9 cellular contexts compared by ENCODE assay signal in genomic region chr15:101207867-101208288, GRCh38. TPM values are rescaled to one million over a fixed set of nuclear protein-coding genes. Genes with fewer than 3 reads are reported as not detected.
A peak's percentile ranks its signal among the peaks of the same experiment; 100 is the strongest.
DNase-seq lines count a peak whose midpoint lies in the region; ATAC-seq and TF ChIP-seq lines count a peak whose summit lies in the region.
"Had no signal": no experiment of that assay in that cellular context is flagged by ENCODE, and none has a peak within 500 bp of the region (broad histone marks: within the 10 kb centered on the region; RNA-seq: fewer than 3 reads in every experiment).

No MANE protein-coding gene starts in this region.

- POLR2A ChIA-PET in naive thymus-derived CD4-positive, alpha-beta T cell (lab: Charles Lee): no interaction called here

- H3K4me3 ChIP-seq in epithelial cell of esophagus (ENCODE audit: low read length) (no peak overlapping the region), Karpas-422 (ENCODE audit: low read length) (no peak overlapping the region)
- no peak overlapping the region for H3K4me3 ChIP-seq in naive thymus-derived CD4-positive, alpha-beta T cell (ENCODE audit: low read length)
- H3K4me3 ChIP-seq: SJSA1 had no signal

- H3K27ac ChIP-seq in naive thymus-derived CD4-positive, alpha-beta T cell (ENCODE audit: low read depth, low read length): no peak overlapping the region
- H3K27ac ChIP-seq in Karpas-422 (ENCODE audit: low read length) (no peak overlapping the region), caudate nucleus (ENCODE audit: low read depth, low read length) (no peak overlapping the region)
- H3K27ac ChIP-seq: SJSA1 had no signal

- peaks cover 18 to 22% of the 10 kb centered on the region in 2 donors for H3K36me3 Mint-ChIP-seq in CD14-positive monocyte
- H3K36me3 Mint-ChIP-seq in naive thymus-derived CD4-positive, alpha-beta T cell: peaks cover 0 to 12% (median 4%) of the 10 kb centered on the region in 5 donors

- DNase-seq in CD14-positive monocyte (ENCODE audit: low spot score) (peak; percentile 87), NCI-H226 (peak; percentile 65), epithelial cell of esophagus (ENCODE audit: low read depth) (peak; percentile 93), Karpas-422 (no peak), G401 (ENCODE audit: low spot score) (no peak), caudate nucleus (lab: John Stamatoyannopoulos, UW) (no peak)
- DNase-seq in naive thymus-derived CD4-positive, alpha-beta T cell: no peak

- H3K36me3 ChIP-seq in naive thymus-derived CD4-positive, alpha-beta T cell (ENCODE audit: control insufficient read depth in 2 of 3, insufficient read depth in 3 of 3, low read length in 3 of 3): no peaks in the 10 kb centered on the region
- H3K36me3 ChIP-seq in Karpas-422 (ENCODE audit: insufficient read depth, low read length): no peaks in the 10 kb centered on the region
- H3K36me3 ChIP-seq: SJSA1 had no signal

- H2AFZ ChIP-seq in Karpas-422 (ENCODE audit: low read length): no peak overlapping the region

- no peak overlapping the region for H3K4me2 ChIP-seq in Karpas-422 (ENCODE audit: low read depth, low read length, poor library complexity, severe bottlenecking)

- in situ Hi-C loops in G401 (cut with HindIII; ENCODE audit: low sequenced_read_pairs): loop anchor here (5.0 kb wide), 1 partner anchor 34 kb away; no protein-coding TSS in a partner anchor

- no peaks in the 10 kb centered on the region; the same call in 1 of the 2 replicates for H3K79me2 ChIP-seq in Karpas-422 (ENCODE audit: low read length)

- peaks cover 5 to 6% of the 10 kb centered on the region in 2 donors for H3K4me1 ChIP-seq in naive thymus-derived CD4-positive, alpha-beta T cell (ENCODE audit: control insufficient read depth in 2 of 2, insufficient read depth in 2 of 2, low read length in 2 of 2)
- H3K4me1 ChIP-seq in Karpas-422 (ENCODE audit: low read length): no peaks in the 10 kb centered on the region

- H3K9me3 Mint-ChIP-seq in CD14-positive monocyte: peaks cover 0 to 6% (median 0%) of the 10 kb centered on the region in 7 donors
- H3K9me3 Mint-ChIP-seq in naive thymus-derived CD4-positive, alpha-beta T cell: no peaks in the 10 kb centered on the region

- CTCF ChIA-PET in naive thymus-derived CD4-positive, alpha-beta T cell (lab: Charles Lee): no interaction called here

- peak overlapping the region; percentile 55 to 86 for H3K4me3 Mint-ChIP-seq in CD14-positive monocyte
- H3K4me3 Mint-ChIP-seq in naive thymus-derived CD4-positive, alpha-beta T cell: no peak overlapping the region

- peak overlapping the region; percentile 97 to 100 (median 99) for H3K27ac Mint-ChIP-seq in CD14-positive monocyte
- peak overlapping the region in 3 of 9 donors; percentile 48 to 80 (median 54) for H3K27ac Mint-ChIP-seq in naive thymus-derived CD4-positive, alpha-beta T cell

- peak; percentile 76 for ATAC-seq in naive thymus-derived CD4-positive, alpha-beta T cell
- ATAC-seq in HG03521 (IDR thresholded peaks at IDR 0.05; ENCODE audit: unreplicated experiment): no peak

- H3K9me3 ChIP-seq in naive thymus-derived CD4-positive, alpha-beta T cell (ENCODE audit: control insufficient read depth in 2 of 3, low read length in 3 of 3): no peaks in the 10 kb centered on the region
- H3K9me3 ChIP-seq in Karpas-422 (ENCODE audit: low read length): no peaks in the 10 kb centered on the region
- H3K9me3 ChIP-seq: SJSA1 had no signal

- H3K4me1 Mint-ChIP-seq in CD14-positive monocyte: peaks cover 87% of the 10 kb centered on the region
- peaks cover 48 to 89% (median 81%) of the 10 kb centered on the region in 7 donors for H3K4me1 Mint-ChIP-seq in naive thymus-derived CD4-positive, alpha-beta T cell

- peaks cover 67% of the 10 kb centered on the region for H4K20me1 ChIP-seq in Karpas-422 (ENCODE audit: insufficient read depth, low read depth, low read length)

- intact Hi-C loops in CD14-positive monocyte (cut with micrococcal nuclease): loop anchor here in 1 of 2 donors (5.0 kb wide), 1 partner anchor 81 kb away; no protein-coding TSS in a partner anchor
- intact Hi-C loops in naive thymus-derived CD4-positive, alpha-beta T cell (cut with micrococcal nuclease): loop anchor here (2.0 to 5.0 kb wide), 5 partner anchors 15 to 611 kb away; no protein-coding TSS in a partner anchor

- H3K27me3 Mint-ChIP-seq in CD14-positive monocyte (ENCODE audit: low read depth in 3 of 3): no peaks in the 10 kb centered on the region
- H3K27me3 Mint-ChIP-seq in naive thymus-derived CD4-positive, alpha-beta T cell: no peaks in the 10 kb centered on the region

- no peak for TF ChIP-seq CTCF in CD14-positive monocyte (IDR thresholded peaks at IDR 0.05)
- TF ChIP-seq CTCF in epithelial cell of esophagus (IDR thresholded peaks at IDR 0.05; ENCODE audit: insufficient read depth, low read depth, low read length, missing control alignments): no peak

- H3K9ac ChIP-seq in Karpas-422 (ENCODE audit: low read length): no peak overlapping the region

- no peaks in the 10 kb centered on the region for H3K27me3 ChIP-seq in naive thymus-derived CD4-positive, alpha-beta T cell (ENCODE audit: control insufficient read depth in 2 of 2, insufficient read depth in 2 of 2, low read length in 2 of 2)
- H3K27me3 ChIP-seq in Karpas-422 (ENCODE audit: low read length): no peaks in the 10 kb centered on the region
- H3K27me3 ChIP-seq: SJSA1 had no signal

- no peaks in the 10 kb centered on the region for H3K9me2 ChIP-seq in Karpas-422 (replicated peaks; ENCODE audit: insufficient read depth, low read length)

RNA-seq across cellular contexts. Expression of gene CHSY1, which starts 44.0 kb away (rescaled TPM):
- 1 to 10 TPM; 2.7 to 3.0 TPM for polyA plus RNA-seq in CD14-positive monocyte
- total RNA-seq in naive thymus-derived CD4-positive, alpha-beta T cell: 10 to 100 TPM in 3 of 5 experiments, 1 to 10 TPM in 2; 8.9 to 47.0 (median 10.8) TPM
- 1 to 10 TPM in 1 of 2 donors, under 1 TPM in 1; 0.78 to 1.2 TPM for polyA plus RNA-seq in naive thymus-derived CD4-positive, alpha-beta T cell
- 10.5 and 11.4 TPM in 2 replicates for total RNA-seq in Karpas-422 (2014; rRNA removed; shearing (Covaris generic); ENCODE audit: low replicate concordance)
- total RNA-seq in G401 (2014; rRNA removed; shearing (Covaris generic)): 9.5 and 11.0 TPM in 2 replicates

Comparison
In these comparisons a context has a peak if more than half of its experiments do, and no peak if none do; other contexts are left out.
1. DNase-seq: peak in CD14-positive monocyte (single experiment), NCI-H226 (single experiment) and epithelial cell of esophagus (single experiment); none in naive thymus-derived CD4-positive, alpha-beta T cell (0 of 9), Karpas-422 (single experiment), G401 (single experiment) and caudate nucleus (0 of 61).
2. H3K4me3 Mint-ChIP-seq: peak in CD14-positive monocyte (2 of 2); none in naive thymus-derived CD4-positive, alpha-beta T cell (0 of 10).